10 cellular contexts compared by ENCODE assay signal in genomic region chr10:52313350-52314006, GRCh38. TPM values are rescaled to one million over a fixed set of nuclear protein-coding genes. Genes with fewer than 3 reads are reported as not detected.
DNase-seq lines count a peak whose midpoint lies in the region; ATAC-seq and TF ChIP-seq lines count a peak whose summit lies in the region.
"Had no signal": no experiment of that assay in that cellular context is flagged by ENCODE, and none has a peak within 500 bp of the region (broad histone marks: within the 10 kb centered on the region; RNA-seq: fewer than 3 reads in every experiment).

No MANE protein-coding gene starts in this region.

- ATAC-seq in GM19463 (IDR thresholded peaks at IDR 0.05; ENCODE audit: unreplicated experiment), result no peak
- no peak for ATAC-seq in HG03520 (IDR thresholded peaks at IDR 0.05; ENCODE audit: unreplicated experiment)
- no peak for ATAC-seq in stimulated activated effector memory CD8-positive, alpha-beta T cell treated with anti-CD3 and anti-CD28 coated beads, Interleukin-12 subunit alpha, Interleukin-12 subunit beta, amount 100 ng/mL, for 72 hours

- TF ChIP-seq CTCF in endodermal cell (conservative IDR thresholded peaks at IDR 0.05), result no peak

- H3K36me3 ChIP-seq in ACC112 (ENCODE audit: insufficient read depth, low read length) (peaks cover 12% of the 10 kb centered on the region), HUES64 (ENCODE audit: insufficient read depth, low read length) (no peaks in the 10 kb centered on the region), endodermal cell (ENCODE audit: control insufficient read depth, insufficient read depth, low read length) (peaks cover 18% of the 10 kb centered on the region), mucosa of stomach (ENCODE audit: control insufficient read depth, insufficient read depth, low read length) (no peaks in the 10 kb centered on the region)

- no peak overlapping the region for H3K27ac Mint-ChIP-seq in endodermal cell
- no peak overlapping the region for H3K27ac Mint-ChIP-seq in stimulated activated effector memory CD8-positive, alpha-beta T cell treated with anti-CD3 and anti-CD28 coated beads, Interleukin-12 subunit alpha, Interleukin-12 subunit beta, amount 100 ng/mL, for 72 hours
- H3K27ac Mint-ChIP-seq: dendritic cell treated with granulocyte-macrophage colony-stimulating factor and Interleukin-4, amounts not matched to agents 40 ng/mL and 50 ng/mL, for 4 days had no signal

- H3K9me3 ChIP-seq in HUES64 (ENCODE audit: insufficient read depth, low read depth, low read length), result no peaks in the 10 kb centered on the region
- no peaks in the 10 kb centered on the region for H3K9me3 ChIP-seq in endodermal cell (ENCODE audit: control insufficient read depth, low read length)
- H3K9me3 ChIP-seq in mucosa of stomach (ENCODE audit: control insufficient read depth, low read length), result no peaks in the 10 kb centered on the region

- H3K79me2 ChIP-seq in ACC112 (ENCODE audit: control insufficient read depth, insufficient read depth, low read length, unreplicated experiment), result peaks cover 31% of the 10 kb centered on the region

- no peaks in the 10 kb centered on the region for H3K27me3 ChIP-seq in ACC112 (ENCODE audit: insufficient read depth, low read length)
- H3K27me3 ChIP-seq in HUES64 (ENCODE audit: insufficient read depth, low read length), result peaks cover 95% of the 10 kb centered on the region
- peaks cover 44% of the 10 kb centered on the region for H3K27me3 ChIP-seq in endodermal cell (ENCODE audit: control insufficient read depth, insufficient read depth, low read length, poor library complexity, severe bottlenecking)
- peaks cover 14% of the 10 kb centered on the region for H3K27me3 ChIP-seq in mucosa of stomach (ENCODE audit: control insufficient read depth, insufficient read depth, low read length)

- peaks cover 27% of the 10 kb centered on the region for H3K4me1 Mint-ChIP-seq in endodermal cell
- no peaks in the 10 kb centered on the region for H3K4me1 Mint-ChIP-seq in stimulated activated effector memory CD8-positive, alpha-beta T cell treated with anti-CD3 and anti-CD28 coated beads, Interleukin-12 subunit alpha, Interleukin-12 subunit beta, amount 100 ng/mL, for 72 hours

- H3K9ac ChIP-seq in HUES64 (ENCODE audit: low read depth, low read length) (no peak overlapping the region), endodermal cell (ENCODE audit: extremely low read depth, low read length, poor library complexity, severe bottlenecking) (peak overlapping the region; percentile 44), mucosa of stomach (ENCODE audit: low read length) (peak overlapping the region; percentile 60)

- peaks cover 33% of the 10 kb centered on the region for H3K4me1 ChIP-seq in ACC112 (ENCODE audit: control insufficient read depth, insufficient read depth, low read length, unreplicated experiment)
- H3K4me1 ChIP-seq in HUES64 (ENCODE audit: insufficient read depth, low read length), result peaks cover 6% of the 10 kb centered on the region; the same call in 1 of the 2 replicates
- no peaks in the 10 kb centered on the region for H3K4me1 ChIP-seq in endodermal cell (ENCODE audit: control insufficient read depth, insufficient read depth, low read length)
- peaks cover 12% of the 10 kb centered on the region for H3K4me1 ChIP-seq in mucosa of stomach (ENCODE audit: control insufficient read depth, insufficient read depth, low read length)

- peaks cover 79% of the 10 kb centered on the region for H3K27me3 Mint-ChIP-seq in endodermal cell (ENCODE audit: insufficient read depth)

- peak overlapping the region; percentile 93 for H3K4me3 ChIP-seq in ACC112 (ENCODE audit: low read depth, low read length)
- peak overlapping the region; percentile 67 for H3K4me3 ChIP-seq in HUES64 (ENCODE audit: low read length)
- H3K4me3 ChIP-seq in endodermal cell (ENCODE audit: low read length), result peak overlapping the region; percentile 89
- H3K4me3 ChIP-seq in mucosa of stomach (ENCODE audit: low read length), result peak overlapping the region; percentile 35

- H3K9me3 Mint-ChIP-seq in endodermal cell, result no peaks in the 10 kb centered on the region
- H3K9me3 Mint-ChIP-seq in stimulated activated effector memory CD8-positive, alpha-beta T cell treated with anti-CD3 and anti-CD28 coated beads, Interleukin-12 subunit alpha, Interleukin-12 subunit beta, amount 100 ng/mL, for 72 hours, result no peaks in the 10 kb centered on the region
- H3K9me3 Mint-ChIP-seq: dendritic cell treated with granulocyte-macrophage colony-stimulating factor and Interleukin-4, amounts not matched to agents 40 ng/mL and 50 ng/mL, for 4 days had no signal

- peak overlapping the region; percentile 74 for H3K4me3 Mint-ChIP-seq in endodermal cell
- H3K4me3 Mint-ChIP-seq in stimulated activated effector memory CD8-positive, alpha-beta T cell treated with anti-CD3 and anti-CD28 coated beads, Interleukin-12 subunit alpha, Interleukin-12 subunit beta, amount 100 ng/mL, for 72 hours, result no peak overlapping the region

- 1% methylated on average over 24 of the region's 24 CpGs for WGBS in HUES64
- WGBS in endodermal cell (ENCODE audit: insufficient coverage in 1 of 2, insufficient read length in 1 of 2), 2 experiments, result 0% methylated on average over 16 to 24 of the region's 24 CpGs

- peak overlapping the region; percentile 52 for H2AFZ ChIP-seq in ACC112 (ENCODE audit: low read length, unreplicated experiment)

- H3K27ac ChIP-seq in ACC112 (ENCODE audit: low read depth, low read length) (peak overlapping the region; percentile 97), HUES64 (ENCODE audit: low read depth, low read length) (no peak overlapping the region), endodermal cell (ENCODE audit: low read depth, low read length) (no peak overlapping the region)

- H3K36me3 Mint-ChIP-seq in endodermal cell (ENCODE audit: low read depth), result peaks cover 7% of the 10 kb centered on the region
- H3K36me3 Mint-ChIP-seq in stimulated activated effector memory CD8-positive, alpha-beta T cell treated with anti-CD3 and anti-CD28 coated beads, Interleukin-12 subunit alpha, Interleukin-12 subunit beta, amount 100 ng/mL, for 72 hours, result peaks cover 6% of the 10 kb centered on the region

- DNase-seq in endodermal cell (peak; percentile 80), DMS153 treated with DMSO at 0.1 percent for 48 hours (lab: John Stamatoyannopoulos, UW; ENCODE audit: unreplicated experiment) (no peak)
- DNase-seq in stimulated activated effector memory CD8-positive, alpha-beta T cell treated with anti-CD3 and anti-CD28 coated beads, Interleukin-12 subunit alpha, Interleukin-12 subunit beta, amount 100 ng/mL, for 72 hours (ENCODE audit: low spot score in 2 of 2), result no peak
- DNase-seq: MV-4-11 had no signal

RNA-seq across cellular contexts. Expression of gene DKK1, which starts 0.6 kb away (rescaled TPM):
- 9.2 TPM for polyA plus RNA-seq in HUES64 (2013, experiment 1 of 2)
- polyA plus RNA-seq in HUES64 (2013, experiment 2 of 2), result 12.9 TPM
- total RNA-seq in endodermal cell, result 10 to 100 TPM; 12.0 to 28.9 TPM
- polyA plus RNA-seq in endodermal cell (2013, experiment 1 of 2), result 62.6 TPM
- 53.1 TPM for polyA plus RNA-seq in endodermal cell (2013, experiment 2 of 2)

Comparison
In these comparisons a context has a peak if more than half of its experiments do, and no peak if none do; other contexts are left out.
1. H3K4me3 ChIP-seq: peak in every context shown above with its lines; median percentile 93 in ACC112; 89 in endodermal cell; 67 in HUES64; 35 in mucosa of stomach.